Comparison of ENCODE assay signal across 11 cellular contexts in the genomic region with DNA sequence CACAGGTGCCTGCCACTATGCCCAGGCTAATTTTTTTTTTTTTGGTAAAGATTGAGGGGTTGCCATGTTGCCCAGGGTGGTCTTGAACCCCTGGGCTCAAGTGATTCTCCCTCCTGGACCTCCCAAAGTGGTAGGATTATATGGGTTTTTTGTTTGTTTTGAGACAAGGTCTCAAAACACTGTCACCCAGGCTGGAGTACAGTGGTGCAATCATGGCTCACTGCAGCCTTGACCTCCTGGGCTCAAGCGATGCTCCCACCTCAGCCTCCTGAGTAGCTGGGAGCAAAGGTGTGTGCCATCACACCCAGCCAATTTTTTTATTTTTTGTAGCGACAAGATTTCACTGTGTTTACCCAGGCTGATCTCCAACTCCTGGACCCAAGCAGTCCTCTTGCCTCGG.
"Had no signal": no experiment of that assay in that cellular context is flagged by ENCODE, and none has a peak within 500 bp of the region (broad histone marks: within the 10 kb centered on the region; RNA-seq: fewer than 3 reads in every experiment).

No MANE protein-coding gene starts in this region.

- H3K27ac Mint-ChIP-seq: GM23338, H9, HFFc6 had no signal

- H3K4me3 Mint-ChIP-seq: GM23338, H9, HFFc6 had no signal

- DNase-seq: GM23248, GOT3, H7, H9, HCEC 1CT, HFFc6 had no signal

- FAIRE-seq: H1, H54 had no signal

- H3K4me2 ChIP-seq: GM23338 had no signal

- ATAC-seq: GM23338, HCT116 had no signal

- H3K4me1 ChIP-seq: HAP-1 had no signal

- H2AFZ ChIP-seq: GM23248, GM23338 had no signal

- H3K9ac ChIP-seq: GM23248 had no signal

- H3K4me3 ChIP-seq: GM23248, GM23338, HAP-1 had no signal

- H3K27ac ChIP-seq: GM23248 had no signal

- H3K36me3 ChIP-seq: HAP-1 had no signal
